ENCODE assay signal across 16 cellular contexts in genomic region chr7:21318190-21318915, GRCh38.
DNase-seq lines count a peak whose midpoint lies in the region; ATAC-seq lines count a peak whose summit lies in the region.
"Had no signal": no experiment of that assay in that cellular context is flagged by ENCODE, and none has a peak within 500 bp of the region (broad histone marks: within the 10 kb centered on the region; RNA-seq: fewer than 3 reads in every experiment).

No MANE protein-coding gene starts in this region.

- peak; percentile 37 for DNase-seq in EH (ENCODE audit: low read depth)
- DNase-seq in NCI-H1436 treated with DMSO at 0.1 percent for 48 hours (lab: John Stamatoyannopoulos, UW), result peak; percentile 61
- peak; percentile 82 for DNase-seq in SHP77 treated with DMSO at 0.1 percent for 48 hours (lab: John Stamatoyannopoulos, UW)
- peak; percentile 42 for DNase-seq in left kidney (ENCODE audit: low read depth, low spot score)
- DNase-seq in NCI-H128 (lab: John Stamatoyannopoulos, UW; ENCODE audit: unreplicated experiment), result no peak
- no peak for DNase-seq in cerebellum (ENCODE audit: low spot score)
- DNase-seq: activated CD4-positive, alpha-beta T cell treated with anti-CD3 and anti-CD28 coated beads, Interleukin-2, amount 50 U/mL, for 1 hour; activated naive CD8-positive, alpha-beta T cell treated with anti-CD3 and anti-CD28 coated beads, Interleukin-2, amount 10 ng/mL, durations not matched to agents 7 days and 5 days; activated T-cell treated with anti-CD3 and anti-CD28 coated beads, Interleukin-2, amount 50 U/mL, for 1 hour; H9; midbrain; NCI-H187; nucleus accumbens; stimulated activated naive B cell treated with anti-CD40 and anti-IgM and Interleukin-4, amounts not matched to agents 10 μg/mL and 1 μg/mL and 100 μg/mL, for 72 hours had no signal

- ATAC-seq in GM18873 (IDR thresholded peaks at IDR 0.05; ENCODE audit: low FRiP score, unreplicated experiment), result no peak
- ATAC-seq in HG02981 (IDR thresholded peaks at IDR 0.05; ENCODE audit: unreplicated experiment), result no peak
- ATAC-seq: stimulated activated naive B cell treated with anti-CD40 and anti-IgM and Interleukin-4, amounts not matched to agents 10 μg/mL and 1 μg/mL and 100 μg/mL, for 72 hours had no signal

Comparison
In these comparisons a context has a peak if more than half of its experiments do, and no peak if none do; other contexts are left out.
1. DNase-seq: peak in EH (single experiment), NCI-H1436 treated with DMSO at 0.1 percent for 48 hours (single experiment), SHP77 treated with DMSO at 0.1 percent for 48 hours (single experiment) and left kidney (single experiment); none in NCI-H128 (single experiment) and cerebellum (single experiment).